ENCODE assay signal across 28 cellular contexts in genomic region chr3:145721815-145722214, GRCh38.
"Had no signal": no experiment of that assay in that cellular context is flagged by ENCODE, and none has a peak within 500 bp of the region (broad histone marks: within the 10 kb centered on the region; RNA-seq: fewer than 3 reads in every experiment).

No MANE protein-coding gene starts in this region.

- H3K4me3 Mint-ChIP-seq: dendritic cell treated with granulocyte-macrophage colony-stimulating factor and Interleukin-4, amounts not matched to agents 40 ng/mL and 50 ng/mL, for 4 days; endodermal cell; memory B cell; mesothelial cell of epicardium; naive B cell; natural killer cell treated with Interleukin-12 subunit alpha and Interleukin-12 subunit beta and Interleukin-15 and Interleukin-18, amount 100 ng/mL, for 72 hours; neural crest cell; stimulated activated memory B cell treated with anti-CD40 and anti-IgM and Interleukin-4, amounts not matched to agents 10 μg/mL and 1 μg/mL and 100 μg/mL, for 72 hours; type B pancreatic cell had no signal

- H3K4me1 Mint-ChIP-seq: endodermal cell; memory B cell; naive B cell; stimulated activated memory B cell treated with anti-CD40 and anti-IgM and Interleukin-4, amounts not matched to agents 10 μg/mL and 1 μg/mL and 100 μg/mL, for 72 hours had no signal

- H3K9me3 ChIP-seq: gastrocnemius medialis, mucosa of descending colon, prostate gland, right atrium auricular region, testis, tibial artery had no signal

- H3K27ac ChIP-seq: epithelial cell of prostate, gastrocnemius medialis, prostate gland, right atrium auricular region, testis, tibial artery had no signal

- DNase-seq: effector CD8-positive, alpha-beta T cell; endodermal cell; foreskin fibroblast; gastrocnemius medialis; head of caudate nucleus; kidney; mucosa of descending colon; naive B cell; nucleus accumbens; stimulated activated CD4-positive, alpha-beta T cell treated with anti-CD3 and anti-CD28 coated beads, Interleukin-2, amount 100 ng/mL, for 24 hours; stimulated activated CD4-positive, alpha-beta T cell treated with anti-CD3 and anti-CD28 coated beads, Interleukin-4, amount 100 ng/mL, for 24 hours; stimulated activated naive CD8-positive, alpha-beta T cell treated with anti-CD3 and anti-CD28 coated beads, Interleukin-15, Interleukin-2, amounts not matched to agents 100 U/mL and 50 U/mL, for 24 hours; substantia nigra; testis; tibial artery had no signal

- H3K27ac Mint-ChIP-seq: dendritic cell treated with granulocyte-macrophage colony-stimulating factor and Interleukin-4, amounts not matched to agents 40 ng/mL and 50 ng/mL, for 4 days; endodermal cell; memory B cell; mesothelial cell of epicardium; naive B cell; natural killer cell treated with Interleukin-12 subunit alpha and Interleukin-12 subunit beta and Interleukin-15 and Interleukin-18, amount 100 ng/mL, for 72 hours; stimulated activated memory B cell treated with anti-CD40 and anti-IgM and Interleukin-4, amounts not matched to agents 10 μg/mL and 1 μg/mL and 100 μg/mL, for 72 hours; type B pancreatic cell had no signal

- H3K36me3 ChIP-seq: gastrocnemius medialis, prostate gland, right atrium auricular region, tibial artery had no signal

- H3K4me3 ChIP-seq: gastrocnemius medialis, lung, mucosa of descending colon, prostate gland, right atrium auricular region, testis, tibial artery had no signal

- H3K4me1 ChIP-seq: gastrocnemius medialis, prostate gland, right atrium auricular region, testis, tibial artery had no signal

- H3K27me3 Mint-ChIP-seq: dendritic cell treated with granulocyte-macrophage colony-stimulating factor and Interleukin-4, amounts not matched to agents 40 ng/mL and 50 ng/mL, for 4 days; memory B cell; naive B cell; natural killer cell treated with Interleukin-12 subunit alpha and Interleukin-12 subunit beta and Interleukin-15 and Interleukin-18, amount 100 ng/mL, for 72 hours; stimulated activated memory B cell treated with anti-CD40 and anti-IgM and Interleukin-4, amounts not matched to agents 10 μg/mL and 1 μg/mL and 100 μg/mL, for 72 hours; type B pancreatic cell had no signal

- ATAC-seq: esophagus mucosa; gastrocnemius medialis; left lobe of liver; mucosa of descending colon; natural killer cell treated with Interleukin-12 subunit alpha and Interleukin-12 subunit beta and Interleukin-15 and Interleukin-18, amount 100 ng/mL, for 72 hours; stimulated activated memory B cell treated with anti-CD40 and anti-IgM and Interleukin-4, amounts not matched to agents 10 μg/mL and 1 μg/mL and 100 μg/mL, for 72 hours; stimulated activated naive CD8-positive, alpha-beta T cell treated with anti-CD3 and anti-CD28 coated beads, Interleukin-15, Interleukin-2, amounts not matched to agents 100 U/mL and 50 U/mL, for 24 hours had no signal

- H3K36me3 Mint-ChIP-seq: memory B cell; mesothelial cell of epicardium; naive B cell; natural killer cell treated with Interleukin-12 subunit alpha and Interleukin-12 subunit beta and Interleukin-15 and Interleukin-18, amount 100 ng/mL, for 72 hours; stimulated activated memory B cell treated with anti-CD40 and anti-IgM and Interleukin-4, amounts not matched to agents 10 μg/mL and 1 μg/mL and 100 μg/mL, for 72 hours; type B pancreatic cell had no signal

- H3K9me3 Mint-ChIP-seq: memory B cell had no signal

- H3K27me3 ChIP-seq: gastrocnemius medialis, right atrium auricular region, testis, tibial artery had no signal
